ENCODE assay signal across 11 cellular contexts in the genomic region with DNA sequence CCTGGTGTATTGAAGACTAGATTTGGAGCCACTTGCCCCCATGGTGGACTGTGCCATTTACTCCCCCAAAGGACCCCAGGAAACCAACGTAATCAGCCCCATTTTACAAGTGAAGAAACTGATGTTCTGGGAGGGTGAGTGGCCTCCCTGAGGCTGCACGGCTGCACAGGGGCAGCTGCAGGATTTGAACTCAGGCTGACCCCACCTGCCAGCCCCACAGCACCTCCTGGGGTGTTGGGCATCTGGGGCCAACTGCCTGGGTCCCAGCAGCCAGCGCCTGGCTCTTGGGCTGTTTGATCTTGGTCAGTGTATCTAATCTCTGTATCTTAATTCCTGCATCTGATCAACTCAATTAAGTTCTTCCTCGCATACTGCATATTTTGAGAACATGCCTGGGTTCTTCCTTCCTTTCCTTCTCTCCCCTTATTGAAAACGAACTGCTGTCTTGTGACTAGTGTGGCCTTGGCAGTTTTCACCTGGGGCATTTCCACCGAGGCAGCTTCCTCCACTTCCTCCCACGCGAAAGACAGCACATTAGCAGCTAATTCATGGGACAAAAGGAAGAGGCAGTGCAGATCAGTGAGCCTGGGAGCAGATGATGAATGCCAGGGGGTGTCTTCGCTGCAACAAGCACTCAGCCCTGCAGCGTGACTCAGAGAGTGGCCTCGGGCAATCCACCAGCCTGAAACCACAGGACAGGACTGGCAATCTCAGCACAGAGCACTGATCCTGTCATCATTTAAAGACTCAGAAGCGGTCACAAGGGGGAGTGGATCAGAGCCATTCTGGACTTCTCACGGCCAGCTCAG.
DNase-seq lines count a peak whose midpoint lies in the region; ATAC-seq and TF ChIP-seq lines count a peak whose summit lies in the region.
"Had no signal": no experiment of that assay in that cellular context is flagged by ENCODE, and none has a peak within 500 bp of the region (broad histone marks: within the 10 kb centered on the region; RNA-seq: fewer than 3 reads in every experiment).

No MANE protein-coding gene starts in this region.

- H3K9me3 Mint-ChIP-seq in endodermal cell = no peaks in the 10 kb centered on the region
- H3K9me3 Mint-ChIP-seq: activated T-helper 17 cell treated with anti-CD3 and anti-CD28 coated beads, Interleukin-2, amount 50 U/mL, for 72 hours; effector memory CD8-positive, alpha-beta T cell had no signal

- 54 to 56% methylated on average over 10 to 13 of the region's 13 CpGs for WGBS in endodermal cell (ENCODE audit: insufficient coverage in 1 of 2, insufficient read length in 1 of 2), 2 experiments
- WGBS in stomach, 5 donors = 65 to 73% (median 68%) methylated on average over 13 of the region's 13 CpGs

- no peak overlapping the region for H3K9ac ChIP-seq in endodermal cell (ENCODE audit: extremely low read depth, low read length, poor library complexity, severe bottlenecking)

- H3K4me3 Mint-ChIP-seq in endodermal cell = no peak overlapping the region
- H3K4me3 Mint-ChIP-seq: activated T-helper 17 cell treated with anti-CD3 and anti-CD28 coated beads, Interleukin-2, amount 50 U/mL, for 72 hours; effector memory CD8-positive, alpha-beta T cell had no signal

- peak overlapping the region; percentile 68 for H3K4me2 ChIP-seq in osteoblast (ENCODE audit: insufficient read depth, low read length)

- no peaks in the 10 kb centered on the region for H3K36me3 ChIP-seq in Panc1 (ENCODE audit: control insufficient read depth, insufficient read depth, low read length)
- H3K36me3 ChIP-seq in endodermal cell (ENCODE audit: control insufficient read depth, insufficient read depth, low read length) = no peaks in the 10 kb centered on the region
- H3K36me3 ChIP-seq in osteoblast (ENCODE audit: insufficient read depth, low read length) = no peaks in the 10 kb centered on the region
- no peaks in the 10 kb centered on the region for H3K36me3 ChIP-seq in stomach

- peaks cover 4% of the 10 kb centered on the region for H3K4me1 ChIP-seq in Panc1 (ENCODE audit: control insufficient read depth, insufficient read depth, low read length)
- H3K4me1 ChIP-seq in endodermal cell (ENCODE audit: control insufficient read depth, insufficient read depth, low read length) = peaks cover 9% of the 10 kb centered on the region
- H3K4me1 ChIP-seq in osteoblast (ENCODE audit: insufficient read depth, low read length) = peaks cover 20% of the 10 kb centered on the region
- H3K4me1 ChIP-seq in stomach = no peaks in the 10 kb centered on the region

- BruUV-seq in Panc1 (replicated peaks; lab: Mats Ljungman, UMichigan) = no TSS peak

- H4K20me1 ChIP-seq in osteoblast (ENCODE audit: insufficient read depth, low read length) = no peaks in the 10 kb centered on the region

- ATAC-seq in Panc1 = peak; percentile 78
- ATAC-seq: activated T-helper 17 cell treated with anti-CD3 and anti-CD28 coated beads, Interleukin-2, amount 50 U/mL, for 72 hours; effector memory CD8-positive, alpha-beta T cell; left colon had no signal

- no peak overlapping the region for H3K27ac Mint-ChIP-seq in endodermal cell
- H3K27ac Mint-ChIP-seq: activated T-helper 17 cell treated with anti-CD3 and anti-CD28 coated beads, Interleukin-2, amount 50 U/mL, for 72 hours; effector memory CD8-positive, alpha-beta T cell had no signal

- no peak overlapping the region for H3K4me3 ChIP-seq in Panc1 (ENCODE audit: low read depth in 2 of 2, low read length in 2 of 2)
- no peak overlapping the region for H3K4me3 ChIP-seq in endodermal cell (ENCODE audit: low read length)
- no peak overlapping the region for H3K4me3 ChIP-seq in osteoblast (ENCODE audit: insufficient read depth, low read length)
- no peak overlapping the region for H3K4me3 ChIP-seq in stomach

- TF ChIP-seq CTCF in Panc1 (IDR thresholded peaks at IDR 0.05) = no peak
- TF ChIP-seq CTCF in endodermal cell (conservative IDR thresholded peaks at IDR 0.05) = no peak
- TF ChIP-seq CTCF in osteoblast (IDR thresholded peaks at IDR 0.05; ENCODE audit: extremely low read depth, low read depth, low read length) = no peak
- TF ChIP-seq CTCF in stomach (IDR thresholded peaks at IDR 0.05) = no peak

- no peaks in the 10 kb centered on the region for H3K27me3 ChIP-seq in Panc1 (ENCODE audit: control insufficient read depth, insufficient read depth, low read length)
- no peaks in the 10 kb centered on the region for H3K27me3 ChIP-seq in endodermal cell (ENCODE audit: control insufficient read depth, insufficient read depth, low read length, poor library complexity, severe bottlenecking)
- no peaks in the 10 kb centered on the region for H3K27me3 ChIP-seq in osteoblast (ENCODE audit: insufficient read depth, low read length)
- H3K27me3 ChIP-seq in stomach = no peaks in the 10 kb centered on the region

- no peaks in the 10 kb centered on the region for H3K79me2 ChIP-seq in osteoblast (ENCODE audit: insufficient read depth, low read length)

- no peaks in the 10 kb centered on the region for H3K27me3 Mint-ChIP-seq in endodermal cell (ENCODE audit: insufficient read depth)
- H3K27me3 Mint-ChIP-seq: activated T-helper 17 cell treated with anti-CD3 and anti-CD28 coated beads, Interleukin-2, amount 50 U/mL, for 72 hours; effector memory CD8-positive, alpha-beta T cell had no signal

- POLR2A ChIA-PET in Panc1 (lab: Charles Lee) = interaction anchor here (0.6 kb wide), 1 partner anchor 1157 kb away, joined by 3 read pairs; no protein-coding TSS in a partner anchor

- DNase-seq in GM04503 (ENCODE audit: low read depth) (peak; percentile 79), Panc1 (ENCODE audit: low read depth, low spot score) (no peak), endodermal cell (peak; percentile 83), osteoblast (ENCODE audit: insufficient read length, low spot score, missing footprints) (peak; percentile 97), NCI-H2227 (lab: John Stamatoyannopoulos, UW; ENCODE audit: unreplicated experiment) (no peak), NCI-H1436 (lab: John Stamatoyannopoulos, UW) (no peak), stomach (no peak)
- DNase-seq in NK-92 treated with Interleukin-12 subunit alpha and Interleukin-12 subunit beta, amount 100 ng/mL, for 24 hours (lab: John Stamatoyannopoulos, UW) = no peak
- DNase-seq: effector memory CD8-positive, alpha-beta T cell; left colon had no signal

- H3K9me3 ChIP-seq in Panc1 (ENCODE audit: control insufficient read depth, insufficient read depth, low read depth, low read length) (no peaks in the 10 kb centered on the region), endodermal cell (ENCODE audit: control insufficient read depth, low read length) (no peaks in the 10 kb centered on the region), osteoblast (ENCODE audit: low read depth, low read length) (no peaks in the 10 kb centered on the region), stomach (no peaks in the 10 kb centered on the region)

- H3K4me1 Mint-ChIP-seq in endodermal cell = peaks cover 19% of the 10 kb centered on the region
- H3K4me1 Mint-ChIP-seq: activated T-helper 17 cell treated with anti-CD3 and anti-CD28 coated beads, Interleukin-2, amount 50 U/mL, for 72 hours had no signal

- CTCF ChIA-PET in Panc1 (lab: Charles Lee) = no interaction called here

- no peak for TF ChIP-seq POLR2A in stomach (IDR thresholded peaks at IDR 0.05)

- TF ChIP-seq EP300 in stomach (IDR thresholded peaks at IDR 0.05) = no peak

- H2AFZ ChIP-seq in osteoblast (ENCODE audit: low read length) = no peak overlapping the region

- H3K36me3 Mint-ChIP-seq in endodermal cell (ENCODE audit: low read depth) = no peaks in the 10 kb centered on the region

- in situ Hi-C loops in Panc1 (cut with HindIII; ENCODE audit: low pct_unique_long_range_greater_than_20kb, low sequenced_read_pairs) = no loop called here

- intact Hi-C loops in Panc1 (cut with micrococcal nuclease; ENCODE audit: unreplicated experiment) = no loop called here
- intact Hi-C loops in stomach (cut with DNase I; ENCODE audit: low total_unique reads) = no loop called here

- H3K27ac ChIP-seq in Panc1 (ENCODE audit: low read length) (no peak overlapping the region), endodermal cell (ENCODE audit: low read depth, low read length) (no peak overlapping the region), osteoblast (ENCODE audit: low read depth, low read length) (peak overlapping the region; percentile 60), stomach (no peak overlapping the region)

Comparison
In these comparisons a context has a peak if more than half of its experiments do, and no peak if none do; other contexts are left out.
1. DNase-seq: peak in GM04503 (single experiment), endodermal cell (single experiment) and osteoblast (single experiment); none in Panc1 (single experiment), NCI-H2227 (single experiment), NCI-H1436 (single experiment), stomach (single experiment) and NK-92 treated with Interleukin-12 subunit alpha and Interleukin-12 subunit beta, amount 100 ng/mL, for 24 hours (single experiment).